ENCODE assay signal across 18 cellular contexts in genomic region chr14:57031474-57031873, GRCh38.
DNase-seq lines count a peak whose midpoint lies in the region; TF ChIP-seq lines count a peak whose summit lies in the region.
"Had no signal": no experiment of that assay in that cellular context is flagged by ENCODE, and none has a peak within 500 bp of the region (broad histone marks: within the 10 kb centered on the region; RNA-seq: fewer than 3 reads in every experiment).

No MANE protein-coding gene starts in this region.

- H3K9ac ChIP-seq in MM.1S (ENCODE audit: low read length), result no peak overlapping the region
- H3K9ac ChIP-seq: BLaER1 treated with 17β-estradiol and CSF1 and Interleukin-3, amounts not matched to agents 10 nM and 100 nM had no signal

- H3K36me3 ChIP-seq in MM.1S (replicated peaks; ENCODE audit: insufficient read depth, low read length) (no peaks in the 10 kb centered on the region), osteoblast (ENCODE audit: insufficient read depth, low read length) (no peaks in the 10 kb centered on the region)
- H3K36me3 ChIP-seq: BLaER1 treated with 17β-estradiol and CSF1 and Interleukin-3, amounts not matched to agents 10 nM and 100 nM had no signal

- H3K4me3 ChIP-seq in MM.1S (ENCODE audit: low read length) (no peak overlapping the region), osteoblast (ENCODE audit: insufficient read depth, low read length) (no peak overlapping the region)
- H3K4me3 ChIP-seq: A549; BLaER1 treated with 17β-estradiol and CSF1 and Interleukin-3, amounts not matched to agents 10 nM and 100 nM; GM12878 had no signal

- DNase-seq in MM.1S, result peak; percentile 42
- DNase-seq in RPMI8226, result peak; percentile 80
- peak; percentile 50 for DNase-seq in osteoblast (ENCODE audit: insufficient read length, low spot score, missing footprints)
- no peak for DNase-seq in activated gamma-delta T cell treated with Interleukin-2 at 50 U/mL for 16 hours
- no peak for DNase-seq in SKM-1 (lab: John Stamatoyannopoulos, UW; ENCODE audit: unreplicated experiment)
- DNase-seq: AML-193; Caco-2; Calu3; CD4-positive, alpha-beta T cell; CD8-positive, alpha-beta T cell; DND-41; EL; GDM1 had no signal

- H3K79me2 ChIP-seq in MM.1S (ENCODE audit: low read length) (no peaks in the 10 kb centered on the region), osteoblast (ENCODE audit: insufficient read depth, low read length) (no peaks in the 10 kb centered on the region)

- H2AFZ ChIP-seq in MM.1S (ENCODE audit: low read length), result no peak overlapping the region
- H2AFZ ChIP-seq in osteoblast (ENCODE audit: low read length), result no peak overlapping the region

- H3K27ac ChIP-seq in MM.1S (ENCODE audit: low read length) (peak overlapping the region; percentile 64; the same call in 1 of the 2 replicates), osteoblast (ENCODE audit: low read depth, low read length) (no peak overlapping the region)
- H3K27ac ChIP-seq: 22Rv1; A549; BLaER1 treated with 17β-estradiol and CSF1 and Interleukin-3, amounts not matched to agents 10 nM and 100 nM; C4-2B had no signal

- peaks cover 12% of the 10 kb centered on the region for H3F3A ChIP-seq in MM.1S (ENCODE audit: insufficient read depth, low read length)

- TF ChIP-seq CTCF in MM.1S (IDR thresholded peaks at IDR 0.05; ENCODE audit: low read length) (no peak), osteoblast (IDR thresholded peaks at IDR 0.05; ENCODE audit: extremely low read depth, low read depth, low read length) (no peak)

- H3K4me1 ChIP-seq in MM.1S (ENCODE audit: low read length), result peaks cover 20% of the 10 kb centered on the region
- no peaks in the 10 kb centered on the region for H3K4me1 ChIP-seq in osteoblast (ENCODE audit: insufficient read depth, low read length)
- H3K4me1 ChIP-seq: A549; BLaER1 treated with 17β-estradiol and CSF1 and Interleukin-3, amounts not matched to agents 10 nM and 100 nM; Caco-2 had no signal

- H3K4me2 ChIP-seq in MM.1S (ENCODE audit: low read depth, low read length), result peak overlapping the region; percentile 21; the same call in 1 of the 2 replicates
- H3K4me2 ChIP-seq in osteoblast (ENCODE audit: insufficient read depth, low read length), result no peak overlapping the region
- H3K4me2 ChIP-seq: A549; BLaER1 treated with 17β-estradiol and CSF1 and Interleukin-3, amounts not matched to agents 10 nM and 100 nM had no signal

- H3K9me3 ChIP-seq in MM.1S (replicated peaks; ENCODE audit: insufficient read depth, low read length) (no peaks in the 10 kb centered on the region), osteoblast (ENCODE audit: low read depth, low read length) (no peaks in the 10 kb centered on the region)
- H3K9me3 ChIP-seq: Caco-2 had no signal

- no peaks in the 10 kb centered on the region for H3K9me2 ChIP-seq in MM.1S (replicated peaks; ENCODE audit: insufficient read depth, low read length)

- H4K20me1 ChIP-seq in MM.1S (ENCODE audit: insufficient read depth, low read length) (no peaks in the 10 kb centered on the region), osteoblast (ENCODE audit: insufficient read depth, low read length) (no peaks in the 10 kb centered on the region)
- H4K20me1 ChIP-seq: BLaER1 treated with 17β-estradiol and CSF1 and Interleukin-3, amounts not matched to agents 10 nM and 100 nM had no signal

- no peaks in the 10 kb centered on the region for H3K27me3 ChIP-seq in MM.1S (replicated peaks; ENCODE audit: insufficient read depth, low read length)
- no peaks in the 10 kb centered on the region for H3K27me3 ChIP-seq in osteoblast (ENCODE audit: insufficient read depth, low read length)
- H3K27me3 ChIP-seq: BLaER1 treated with 17β-estradiol and CSF1 and Interleukin-3, amounts not matched to agents 10 nM and 100 nM had no signal

Comparison
In these comparisons a context has a peak if more than half of its experiments do, and no peak if none do; other contexts are left out.
1. DNase-seq: peak in MM.1S (single experiment), RPMI8226 (single experiment) and osteoblast (single experiment); none in activated gamma-delta T cell treated with Interleukin-2 at 50 U/mL for 16 hours (single experiment) and SKM-1 (single experiment).